Comparison of ENCODE assay signal across 1 cellular context in the genomic region with DNA sequence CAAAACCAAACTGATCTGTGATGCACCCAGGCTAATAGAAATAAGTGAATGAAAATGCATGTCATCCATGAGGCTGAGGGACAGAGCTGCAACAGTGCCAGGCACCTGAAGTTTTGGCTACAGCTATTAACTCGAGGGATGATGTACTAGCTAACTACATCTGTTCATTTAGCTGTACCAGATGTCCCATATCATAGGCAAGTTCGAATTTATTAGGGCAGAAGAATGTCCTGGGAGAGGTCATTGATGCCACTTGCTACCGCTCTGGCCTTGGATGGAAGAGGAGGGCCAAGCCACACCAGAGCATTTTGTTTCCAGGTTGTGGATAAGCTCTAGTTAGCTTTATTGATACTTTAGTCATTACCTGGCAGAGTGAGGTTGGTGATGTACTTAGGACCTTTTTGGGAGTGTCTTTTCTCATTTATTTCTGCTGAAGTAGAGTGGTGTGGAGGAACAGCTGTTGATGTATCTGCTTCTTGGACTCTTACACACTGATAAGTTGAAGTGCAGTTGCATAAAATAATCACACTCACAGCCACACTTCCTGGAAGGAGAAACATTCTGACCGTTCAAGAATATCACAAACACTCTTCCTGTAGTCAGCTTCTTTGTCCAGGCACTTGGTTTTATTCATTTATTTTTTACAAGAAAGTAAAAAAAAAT.
A peak's percentile ranks its signal among the peaks of the same experiment; 100 is the strongest.
TF ChIP-seq lines count a peak whose summit lies in the region.

No MANE protein-coding gene starts in this region.

TF ChIP-seq in K562, 482 proteins besides CTCF, POLR2A, EP300 and RAD21:
- TF ChIP-seq ZFP1 (CRISPR knock-in tag; IDR thresholded peaks at IDR 0.05) (no peak), HOXB6 (CRISPR knock-in tag; IDR thresholded peaks at IDR 0.05; ENCODE audit: borderline replicate concordance) (0 out of 2 replicates have a peak, but pooled peaks have one; percentile 19)
- TF ChIP-seq, protein P1, sequence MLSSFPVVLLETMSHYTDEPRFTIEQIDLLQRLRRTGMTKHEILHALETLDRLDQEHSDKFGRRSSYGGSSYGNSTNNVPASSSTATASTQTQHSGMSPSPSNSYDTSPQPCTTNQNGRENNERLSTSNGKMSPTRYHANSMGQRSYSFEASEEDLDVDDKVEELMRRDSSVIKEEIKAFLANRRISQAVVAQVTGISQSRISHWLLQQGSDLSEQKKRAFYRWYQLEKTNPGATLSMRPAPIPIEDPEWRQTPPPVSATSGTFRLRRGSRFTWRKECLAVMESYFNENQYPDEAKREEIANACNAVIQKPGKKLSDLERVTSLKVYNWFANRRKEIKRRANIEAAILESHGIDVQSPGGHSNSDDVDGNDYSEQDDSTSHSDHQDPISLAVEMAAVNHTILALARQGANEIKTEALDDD (IDR thresholded peaks at IDR 0.05) = 0 out of 2 replicates have a peak, but pooled peaks have one; percentile 14
